ENCODE assay signal across 2 cellular contexts in the genomic region with DNA sequence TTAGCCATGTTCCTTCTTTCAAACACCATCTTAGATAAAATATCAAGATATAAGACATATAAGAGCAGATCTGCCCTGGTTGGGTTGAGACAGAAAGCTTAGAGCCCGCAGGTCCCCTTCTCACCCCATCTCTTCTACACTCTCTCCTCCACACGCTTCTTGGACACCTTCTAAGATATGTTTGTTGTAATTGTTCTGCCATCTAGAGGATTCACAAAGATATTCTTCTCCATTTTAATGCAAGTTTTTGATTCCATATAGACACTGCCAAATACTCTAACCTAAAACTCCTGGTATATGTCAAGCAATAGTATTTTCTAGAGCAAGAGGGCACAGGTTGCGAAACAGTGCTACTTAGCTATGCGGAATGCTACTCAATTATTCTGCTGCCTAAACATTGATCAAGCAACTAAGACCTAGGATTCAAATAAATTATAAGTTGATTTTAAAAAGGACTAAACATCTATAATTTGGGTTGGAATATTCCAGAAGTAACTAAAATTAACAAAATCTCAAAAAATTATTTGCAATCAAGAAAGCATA.
TF ChIP-seq lines count a peak whose summit lies in the region.

No MANE protein-coding gene starts in this region.

TF ChIP-seq in HepG2, 621 proteins besides CTCF, POLR2A, EP300 and RAD21:
- TF ChIP-seq ZBTB43 (CRISPR knock-in tag; conservative IDR thresholded peaks at IDR 0.05) (no peak), BHLHE40 (IDR thresholded peaks at IDR 0.05; ENCODE audit: low read length) (no peak), CEBPB (IDR thresholded peaks at IDR 0.05; ENCODE audit: borderline replicate concordance, low read depth, low read length) (peak; percentile 51; the same call in 1 of the 2 replicates)

TF ChIP-seq in SK-N-SH treated with all-trans-retinoic acid at 6 μM for 48 hours, 23 proteins besides CTCF, POLR2A, EP300 and RAD21:
- TF ChIP-seq ZNF70 (CRISPR knock-in tag; IDR thresholded peaks at IDR 0.05) (0 out of 2 replicates have a peak, but pooled peaks have one; percentile 41), BACH2 (CRISPR knock-in tag; IDR thresholded peaks at IDR 0.05; ENCODE audit: borderline replicate concordance) (no peak)
